Comparison of ENCODE assay signal across 22 cellular contexts in genomic region chr5:35659556-35659955, GRCh38. TPM values are rescaled to one million over a fixed set of nuclear protein-coding genes. Genes with fewer than 3 reads are reported as not detected.
A peak's percentile ranks its signal among the peaks of the same experiment; 100 is the strongest.
DNase-seq lines count a peak whose midpoint lies in the region; ATAC-seq and TF ChIP-seq lines count a peak whose summit lies in the region.
"Had no signal": no experiment of that assay in that cellular context is flagged by ENCODE, and none has a peak within 500 bp of the region (broad histone marks: within the 10 kb centered on the region; RNA-seq: fewer than 3 reads in every experiment).

No MANE protein-coding gene starts in this region.

- no peak overlapping the region for H3K9ac ChIP-seq in adipocyte (ENCODE audit: low read length)

- intact Hi-C loops in activated CD8-positive, alpha-beta T cell treated with anti-CD3 and anti-CD28 coated beads for 36 hours (cut with micrococcal nuclease), result no loop called here
- intact Hi-C loops in mucosa of descending colon (cut with DNase I, micrococcal nuclease), result no loop called here

- no peaks in the 10 kb centered on the region for H3K27me3 Mint-ChIP-seq in activated CD8-positive, alpha-beta T cell treated with anti-CD3 and anti-CD28 coated beads for 36 hours
- H3K27me3 Mint-ChIP-seq in activated CD8-positive, alpha-beta T cell treated with anti-CD3 and anti-CD28 coated beads, Interleukin-2, amount 10 ng/mL, durations not matched to agents 7 days and 5 days (ENCODE audit: low read depth), result no peaks in the 10 kb centered on the region

- H3K4me1 ChIP-seq in adipocyte (ENCODE audit: control insufficient read depth, insufficient read depth, low read length) (no peaks in the 10 kb centered on the region), mucosa of descending colon (ENCODE audit: low read depth) (no peaks in the 10 kb centered on the region)
- H3K4me1 ChIP-seq: Peyer's patch, SJCRH30 had no signal

- POLR2A ChIA-PET in activated CD8-positive, alpha-beta T cell treated with anti-CD3 and anti-CD28 coated beads for 36 hours (lab: Charles Lee), result interaction anchor here (1.5 to 1.8 kb wide), 2 partner anchors 9 to 197 kb away, joined by 4 to 6 read pairs; partner anchors contain the start of gene IL7R
- POLR2A ChIA-PET in activated CD8-positive, alpha-beta T cell treated with anti-CD3 and anti-CD28 coated beads, Interleukin-2, amount 10 ng/mL, durations not matched to agents 7 days and 5 days (lab: Charles Lee), result no interaction called here

- TF ChIP-seq CTCF in activated CD8-positive, alpha-beta T cell treated with anti-CD3 and anti-CD28 coated beads for 36 hours (IDR thresholded peaks at IDR 0.05), result no peak
- TF ChIP-seq CTCF in mucosa of descending colon (IDR thresholded peaks at IDR 0.05), result no peak

- CTCF ChIA-PET in activated CD8-positive, alpha-beta T cell treated with anti-CD3 and anti-CD28 coated beads for 36 hours (lab: Charles Lee), result interaction anchor here (0.6 to 3.2 kb wide), 8 partner anchors 9 to 267 kb away, joined by 3 to 34 read pairs (median 3); partner anchors contain the start of gene SPEF2
- CTCF ChIA-PET in activated CD8-positive, alpha-beta T cell treated with anti-CD3 and anti-CD28 coated beads, Interleukin-2, amount 10 ng/mL, durations not matched to agents 7 days and 5 days (lab: Charles Lee), result interaction anchor here (0.8 to 5.4 kb wide), 5 partner anchors 9 to 267 kb away, joined by 3 to 44 read pairs (median 5); no protein-coding TSS in a partner anchor

- ATAC-seq in activated CD8-positive, alpha-beta T cell treated with anti-CD3 and anti-CD28 coated beads for 36 hours, result peak; percentile 37
- ATAC-seq in activated CD8-positive, alpha-beta T cell treated with anti-CD3 and anti-CD28 coated beads, Interleukin-2, amount 10 ng/mL, durations not matched to agents 7 days and 5 days, result no peak
- peak; percentile 37 for ATAC-seq in stimulated activated effector memory CD8-positive, alpha-beta T cell treated with anti-CD3 and anti-CD28 coated beads, Interleukin-12 subunit alpha, Interleukin-12 subunit beta, amount 100 ng/mL, for 72 hours
- ATAC-seq in mucosa of descending colon, result no peak

- H3K9me3 ChIP-seq in adipocyte (ENCODE audit: control insufficient read depth, low read length) (no peaks in the 10 kb centered on the region), mucosa of descending colon (no peaks in the 10 kb centered on the region)
- H3K9me3 ChIP-seq: Peyer's patch, SJCRH30 had no signal

- H3K4me3 Mint-ChIP-seq in activated CD8-positive, alpha-beta T cell treated with anti-CD3 and anti-CD28 coated beads for 36 hours, result no peak overlapping the region
- H3K4me3 Mint-ChIP-seq in activated CD8-positive, alpha-beta T cell treated with anti-CD3 and anti-CD28 coated beads, Interleukin-2, amount 10 ng/mL, durations not matched to agents 7 days and 5 days, result no peak overlapping the region
- no peak overlapping the region for H3K4me3 Mint-ChIP-seq in stimulated activated effector memory CD8-positive, alpha-beta T cell treated with anti-CD3 and anti-CD28 coated beads, Interleukin-12 subunit alpha, Interleukin-12 subunit beta, amount 100 ng/mL, for 72 hours

- peaks cover 13% of the 10 kb centered on the region for H3K9me3 Mint-ChIP-seq in activated CD8-positive, alpha-beta T cell treated with anti-CD3 and anti-CD28 coated beads for 36 hours
- H3K9me3 Mint-ChIP-seq in activated CD8-positive, alpha-beta T cell treated with anti-CD3 and anti-CD28 coated beads, Interleukin-2, amount 10 ng/mL, durations not matched to agents 7 days and 5 days (ENCODE audit: insufficient read depth), result peaks cover 9% of the 10 kb centered on the region
- H3K9me3 Mint-ChIP-seq in stimulated activated effector memory CD8-positive, alpha-beta T cell treated with anti-CD3 and anti-CD28 coated beads, Interleukin-12 subunit alpha, Interleukin-12 subunit beta, amount 100 ng/mL, for 72 hours, result peaks cover 3% of the 10 kb centered on the region

- H3K27ac Mint-ChIP-seq in activated CD8-positive, alpha-beta T cell treated with anti-CD3 and anti-CD28 coated beads for 36 hours, result peak overlapping the region; percentile 40
- no peak overlapping the region for H3K27ac Mint-ChIP-seq in activated CD8-positive, alpha-beta T cell treated with anti-CD3 and anti-CD28 coated beads, Interleukin-2, amount 10 ng/mL, durations not matched to agents 7 days and 5 days
- H3K27ac Mint-ChIP-seq in stimulated activated effector memory CD8-positive, alpha-beta T cell treated with anti-CD3 and anti-CD28 coated beads, Interleukin-12 subunit alpha, Interleukin-12 subunit beta, amount 100 ng/mL, for 72 hours, result no peak overlapping the region

- H3K36me3 ChIP-seq in adipocyte (ENCODE audit: control insufficient read depth, insufficient read depth, low read length, severe bottlenecking) (no peaks in the 10 kb centered on the region), mucosa of descending colon (ENCODE audit: low read depth) (no peaks in the 10 kb centered on the region)
- H3K36me3 ChIP-seq: Peyer's patch, SJCRH30 had no signal

- H3K36me3 Mint-ChIP-seq in activated CD8-positive, alpha-beta T cell treated with anti-CD3 and anti-CD28 coated beads for 36 hours (ENCODE audit: low read depth), result peaks cover 20% of the 10 kb centered on the region
- H3K36me3 Mint-ChIP-seq in activated CD8-positive, alpha-beta T cell treated with anti-CD3 and anti-CD28 coated beads, Interleukin-2, amount 10 ng/mL, durations not matched to agents 7 days and 5 days (ENCODE audit: low read depth), result peaks cover 26% of the 10 kb centered on the region
- peaks cover 14% of the 10 kb centered on the region for H3K36me3 Mint-ChIP-seq in stimulated activated effector memory CD8-positive, alpha-beta T cell treated with anti-CD3 and anti-CD28 coated beads, Interleukin-12 subunit alpha, Interleukin-12 subunit beta, amount 100 ng/mL, for 72 hours

- H3K4me3 ChIP-seq in adipocyte (ENCODE audit: low read length) (no peak overlapping the region), mucosa of descending colon (no peak overlapping the region)
- H3K4me3 ChIP-seq: Peyer's patch, SJCRH30 had no signal

- DNase-seq in activated CD8-positive, alpha-beta T cell treated with anti-CD3 and anti-CD28 coated beads for 36 hours, result no peak
- DNase-seq in activated CD8-positive, alpha-beta T cell treated with anti-CD3 and anti-CD28 coated beads, Interleukin-2, amount 10 ng/mL, durations not matched to agents 7 days and 5 days, result no peak
- DNase-seq in EL (peak; percentile 6), adipocyte (ENCODE audit: low read depth) (peak; percentile 19), middle frontal gyrus (ENCODE audit: extremely low spot score, low spot score) (no peak), mucosa of descending colon (no peak)
- no peak for DNase-seq in stimulated activated effector memory CD8-positive, alpha-beta T cell treated with anti-CD3 and anti-CD28 coated beads, Interleukin-12 subunit alpha, Interleukin-12 subunit beta, amount 100 ng/mL, for 72 hours (ENCODE audit: low spot score in 2 of 2)
- DNase-seq: 8988T; AML-193; GF-D8; GOT3; KG1; NCI-H1092 treated with DMSO at 0.1 percent for 48 hours; NCI-H146; NCI-H2081; NCI-H2171; NCI-H345; NCI-H524; NCI-H774; NK-92 treated with Interleukin-12 subunit alpha and Interleukin-12 subunit beta, amount 100 ng/mL, for 24 hours; Peyer's patch; SJCRH30 had no signal

- H3K4me1 Mint-ChIP-seq in activated CD8-positive, alpha-beta T cell treated with anti-CD3 and anti-CD28 coated beads for 36 hours (ENCODE audit: low read depth), result peaks cover 29% of the 10 kb centered on the region
- H3K4me1 Mint-ChIP-seq in activated CD8-positive, alpha-beta T cell treated with anti-CD3 and anti-CD28 coated beads, Interleukin-2, amount 10 ng/mL, durations not matched to agents 7 days and 5 days (ENCODE audit: low read depth), result peaks cover 21% of the 10 kb centered on the region
- peaks cover 22% of the 10 kb centered on the region for H3K4me1 Mint-ChIP-seq in stimulated activated effector memory CD8-positive, alpha-beta T cell treated with anti-CD3 and anti-CD28 coated beads, Interleukin-12 subunit alpha, Interleukin-12 subunit beta, amount 100 ng/mL, for 72 hours

- no peaks in the 10 kb centered on the region for H3K27me3 ChIP-seq in adipocyte (replicated peaks; ENCODE audit: control insufficient read depth, insufficient read depth, low read length)
- H3K27me3 ChIP-seq: Peyer's patch, SJCRH30 had no signal

RNA-seq across cellular contexts. Expression of gene SPEF2, which starts 41.9 kb away (rescaled TPM):
- total RNA-seq in activated CD8-positive, alpha-beta T cell treated with anti-CD3 and anti-CD28 coated beads for 36 hours, result 1 to 10 TPM; 8.4 to 9.9 TPM
- 1 to 10 TPM; 5.1 to 6.4 TPM for total RNA-seq in activated CD8-positive, alpha-beta T cell treated with anti-CD3 and anti-CD28 coated beads, Interleukin-2, amount 10 ng/mL, durations not matched to agents 7 days and 5 days
- total RNA-seq in mucosa of descending colon, result 1 to 10 TPM; 3.7 to 6.9 (median 4.2) TPM
- total RNA-seq: SJCRH30 had no signal

Comparison
In these comparisons a context has a peak if more than half of its experiments do, and no peak if none do; other contexts are left out.
1. ATAC-seq: peak in activated CD8-positive, alpha-beta T cell treated with anti-CD3 and anti-CD28 coated beads for 36 hours (single experiment) and stimulated activated effector memory CD8-positive, alpha-beta T cell treated with anti-CD3 and anti-CD28 coated beads, Interleukin-12 subunit alpha, Interleukin-12 subunit beta, amount 100 ng/mL, for 72 hours (single experiment); none in activated CD8-positive, alpha-beta T cell treated with anti-CD3 and anti-CD28 coated beads, Interleukin-2, amount 10 ng/mL, durations not matched to agents 7 days and 5 days (single experiment) and mucosa of descending colon (single experiment).
2. DNase-seq: peak in EL (single experiment) and adipocyte (single experiment); none in activated CD8-positive, alpha-beta T cell treated with anti-CD3 and anti-CD28 coated beads for 36 hours (single experiment), activated CD8-positive, alpha-beta T cell treated with anti-CD3 and anti-CD28 coated beads, Interleukin-2, amount 10 ng/mL, durations not matched to agents 7 days and 5 days (single experiment), stimulated activated effector memory CD8-positive, alpha-beta T cell treated with anti-CD3 and anti-CD28 coated beads, Interleukin-12 subunit alpha, Interleukin-12 subunit beta, amount 100 ng/mL, for 72 hours (0 of 2), middle frontal gyrus (single experiment) and mucosa of descending colon (0 of 3).